ENCODE assay signal across 8 cellular contexts in genomic region chr7:36473454-36474282, GRCh38.
DNase-seq lines count a peak whose midpoint lies in the region; ATAC-seq and TF ChIP-seq lines count a peak whose summit lies in the region.

No MANE protein-coding gene starts in this region.

- intact Hi-C loops in left colon (cut with DNase I, micrococcal nuclease) = loop anchor here in 1 of 2 donors (10.0 kb wide), 1 partner anchor 711 kb away; no protein-coding TSS in a partner anchor

- H3K4me3 ChIP-seq in AG10803 (ENCODE audit: low read length) (no peak overlapping the region), GM12864 (ENCODE audit: low read depth, low read length) (no peak overlapping the region)

- H3K36me3 Mint-ChIP-seq in type B pancreatic cell = no peaks in the 10 kb centered on the region

- DNase-seq in AG10803 (ENCODE audit: low read depth) (no peak), GM12864 (ENCODE audit: low read depth) (no peak), NCI-H345 (lab: John Stamatoyannopoulos, UW) (peak; percentile 64), amniotic epithelial cell (ENCODE audit: low read depth) (peak; percentile 47), left colon (peak in 1 of 2 donors; percentile 79), type B pancreatic cell (ENCODE audit: extremely low spot score, unreplicated experiment) (no peak)

- TF ChIP-seq CTCF in AG10803 (conservative IDR thresholded peaks at IDR 0.05; ENCODE audit: low read length) = peak; percentile 53
- peak; percentile 46 for TF ChIP-seq CTCF in GM12864 (IDR thresholded peaks at IDR 0.05; ENCODE audit: low read depth, low read length, missing control alignments)
- TF ChIP-seq CTCF in type B pancreatic cell (conservative IDR thresholded peaks at IDR 0.05) = peak; percentile 77

- no peaks in the 10 kb centered on the region for H3K27me3 Mint-ChIP-seq in type B pancreatic cell

- H3K4me3 Mint-ChIP-seq in type B pancreatic cell = no peak overlapping the region

- ATAC-seq in left colon (peak; percentile 77), GM18873 (IDR thresholded peaks at IDR 0.05; ENCODE audit: low FRiP score, unreplicated experiment) (no peak), GM21576 (IDR thresholded peaks at IDR 0.05; ENCODE audit: unreplicated experiment) (no peak)

- H3K9me3 Mint-ChIP-seq in type B pancreatic cell = no peaks in the 10 kb centered on the region

- no peaks in the 10 kb centered on the region for H3K4me1 Mint-ChIP-seq in type B pancreatic cell (ENCODE audit: unreplicated experiment)

- no peak overlapping the region for H3K27ac Mint-ChIP-seq in type B pancreatic cell

Comparison
In these comparisons a context has a peak if more than half of its experiments do, and no peak if none do; other contexts are left out.
1. DNase-seq: peak in NCI-H345 (single experiment) and amniotic epithelial cell (single experiment); none in AG10803 (single experiment), GM12864 (single experiment) and type B pancreatic cell (single experiment).
2. Peak in every context shown above with its lines, with median percentiles within 50 percentile points of each other: CTCF ChIP-seq.